Comparison of ENCODE assay signal across 8 cellular contexts in genomic region chr12:57844725-57845477, GRCh38. TPM values are rescaled to one million over a fixed set of nuclear protein-coding genes. Genes with fewer than 3 reads are reported as not detected.
DNase-seq lines count a peak whose midpoint lies in the region; ATAC-seq and TF ChIP-seq lines count a peak whose summit lies in the region.

No MANE protein-coding gene starts in this region.

- BruUV-seq in Calu3 (replicated peaks; lab: Mats Ljungman, UMichigan) = no TSS peak

- H3K36me3 ChIP-seq in neuron (ENCODE audit: insufficient read depth, low read length) = peaks cover 7% of the 10 kb centered on the region

- intact Hi-C loops in Calu3 (cut with micrococcal nuclease; ENCODE audit: unreplicated experiment) = no loop called here

- no peak overlapping the region for H2AFZ ChIP-seq in neuron (ENCODE audit: low read depth, low read length)

- peaks cover 41% of the 10 kb centered on the region for H3K36me3 Mint-ChIP-seq in Calu3 (ENCODE audit: insufficient read depth, unreplicated experiment)
- H3K36me3 Mint-ChIP-seq in activated naive CD4-positive, alpha-beta T cell treated with anti-CD3 and anti-CD28 coated beads, Interleukin-2, amount 10 ng/mL, durations not matched to agents 7 days and 5 days = peaks cover 14% of the 10 kb centered on the region

- H3K4me3 Mint-ChIP-seq in Calu3 (ENCODE audit: low read depth, unreplicated experiment) = peak overlapping the region; percentile 81
- peak overlapping the region; percentile 84 for H3K4me3 Mint-ChIP-seq in activated naive CD4-positive, alpha-beta T cell treated with anti-CD3 and anti-CD28 coated beads, Interleukin-2, amount 10 ng/mL, durations not matched to agents 7 days and 5 days

- peak; percentile 26 for ATAC-seq in GM21515 (IDR thresholded peaks at IDR 0.05; ENCODE audit: unreplicated experiment)

- H3K27ac Mint-ChIP-seq in Calu3 (ENCODE audit: unreplicated experiment) = peak overlapping the region; percentile 60
- H3K27ac Mint-ChIP-seq in activated naive CD4-positive, alpha-beta T cell treated with anti-CD3 and anti-CD28 coated beads, Interleukin-2, amount 10 ng/mL, durations not matched to agents 7 days and 5 days = peak overlapping the region; percentile 80

- H3K4me1 Mint-ChIP-seq in Calu3 (ENCODE audit: low read depth, unreplicated experiment) = peaks cover 48% of the 10 kb centered on the region
- H3K4me1 Mint-ChIP-seq in activated naive CD4-positive, alpha-beta T cell treated with anti-CD3 and anti-CD28 coated beads, Interleukin-2, amount 10 ng/mL, durations not matched to agents 7 days and 5 days = peaks cover 57% of the 10 kb centered on the region

- H3K27me3 Mint-ChIP-seq in Calu3 (ENCODE audit: unreplicated experiment) = no peaks in the 10 kb centered on the region
- H3K27me3 Mint-ChIP-seq in activated naive CD4-positive, alpha-beta T cell treated with anti-CD3 and anti-CD28 coated beads, Interleukin-2, amount 10 ng/mL, durations not matched to agents 7 days and 5 days = peaks cover 26% of the 10 kb centered on the region

- no peaks in the 10 kb centered on the region for H3K9me3 ChIP-seq in neuron (ENCODE audit: low read length)

- CTCF ChIA-PET in Calu3 (lab: Charles Lee) = interaction anchor here (0.6 to 1.1 kb wide), 6 partner anchors 8 to 1224 kb away, joined by 3 to 7 read pairs (median 4); no protein-coding TSS in a partner anchor
- CTCF ChIA-PET in activated naive CD4-positive, alpha-beta T cell treated with anti-CD3 and anti-CD28 coated beads, Interleukin-2, amount 10 ng/mL, durations not matched to agents 7 days and 5 days (lab: Charles Lee) = interaction anchor here (0.6 to 7.7 kb wide), 10 partner anchors 8 to 88 kb away, joined by 3 to 51 read pairs (median 6); no protein-coding TSS in a partner anchor

- H3K4me1 ChIP-seq in neuron (ENCODE audit: insufficient read depth, low read length) = peaks cover 49% of the 10 kb centered on the region

- peak overlapping the region; percentile 93 for H3K4me3 ChIP-seq in neuron (ENCODE audit: low read length)

- H3K9me3 Mint-ChIP-seq in Calu3 (ENCODE audit: low read depth, unreplicated experiment) = no peaks in the 10 kb centered on the region
- H3K9me3 Mint-ChIP-seq in activated naive CD4-positive, alpha-beta T cell treated with anti-CD3 and anti-CD28 coated beads, Interleukin-2, amount 10 ng/mL, durations not matched to agents 7 days and 5 days = no peaks in the 10 kb centered on the region

- no peaks in the 10 kb centered on the region for H3K27me3 ChIP-seq in neuron (ENCODE audit: insufficient read depth, low read length)

- TF ChIP-seq CTCF in Calu3 (IDR thresholded peaks at IDR 0.05; ENCODE audit: unreplicated experiment) = no peak

- DNase-seq in Calu3 (peak; percentile 50), M059J (ENCODE audit: low read depth) (peak; percentile 81), germinal center (ENCODE audit: low spot score) (peak; percentile 48), GF-D8 (lab: John Stamatoyannopoulos, UW) (no peak), NCI-H2107 treated with DMSO at 0.1 percent for 48 hours (lab: John Stamatoyannopoulos, UW; ENCODE audit: unreplicated experiment) (no peak)
- DNase-seq in activated naive CD4-positive, alpha-beta T cell treated with anti-CD3 and anti-CD28 coated beads, Interleukin-2, amount 10 ng/mL, durations not matched to agents 7 days and 5 days = peak; percentile 55

RNA-seq across cellular contexts. Expression of gene CTDSP2, which starts 1.6 kb away (rescaled TPM):
- 117 and 119 TPM in 2 replicates for total RNA-seq in Calu3 (2022)
- total RNA-seq in M059J (2014; rRNA removed; shearing (Covaris generic)) = 37.3 and 44.2 TPM in 2 replicates

RNA-seq across cellular contexts. Expression of gene AVIL, which starts 26.4 kb away (rescaled TPM):
- total RNA-seq in Calu3 (2022) = 6.4 and 7.9 TPM in 2 replicates
- 0.10 TPM in 1 of 2 replicates, not detected in the other for total RNA-seq in M059J (2014; rRNA removed; shearing (Covaris generic))

Comparison
In these comparisons a context has a peak if more than half of its experiments do, and no peak if none do; other contexts are left out.
1. DNase-seq: peak in Calu3 (single experiment), M059J (single experiment), activated naive CD4-positive, alpha-beta T cell treated with anti-CD3 and anti-CD28 coated beads, Interleukin-2, amount 10 ng/mL, durations not matched to agents 7 days and 5 days (single experiment) and germinal center (single experiment); none in GF-D8 (single experiment) and NCI-H2107 treated with DMSO at 0.1 percent for 48 hours (single experiment).